ENCODE assay signal across 13 cellular contexts in the genomic region with DNA sequence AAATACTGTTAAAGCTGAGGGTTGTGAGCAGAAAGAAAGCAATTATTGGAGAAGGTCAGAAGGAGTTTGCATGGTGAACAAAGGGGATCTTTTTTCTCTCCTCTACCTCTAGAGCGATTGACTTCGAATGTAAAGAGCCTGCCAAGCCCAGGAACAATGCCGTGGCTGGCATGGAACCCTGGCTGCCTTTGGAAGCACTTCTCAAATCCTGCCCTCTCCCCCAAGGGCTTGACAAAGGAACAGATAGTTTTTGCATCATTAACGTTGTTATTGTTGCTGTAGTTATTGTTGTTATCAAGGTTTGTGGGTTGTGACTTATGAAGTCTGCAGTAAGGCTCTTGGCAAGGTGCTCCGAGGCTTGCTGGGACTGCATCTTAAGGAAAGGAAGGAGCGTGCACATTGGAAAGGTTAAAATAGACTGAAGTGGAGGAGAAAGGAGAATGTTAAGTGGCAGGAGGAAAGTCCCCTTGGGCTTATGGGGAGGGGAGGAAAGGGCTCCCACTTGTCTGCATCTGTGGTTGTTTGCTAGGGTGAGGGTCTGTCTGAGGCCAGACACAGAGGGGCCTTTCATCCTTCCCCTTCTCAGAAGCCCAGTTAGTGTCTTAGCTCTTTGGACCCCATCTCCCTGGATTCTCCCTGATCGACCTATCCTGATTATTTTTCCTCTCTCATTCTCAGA. TPM values are rescaled to one million over a fixed set of nuclear protein-coding genes. Genes with fewer than 3 reads are reported as not detected.
DNase-seq lines count a peak whose midpoint lies in the region; ATAC-seq, FAIRE-seq and TF ChIP-seq lines count a peak whose summit lies in the region.
"Had no signal": no experiment of that assay in that cellular context is flagged by ENCODE, and none has a peak within 500 bp of the region (broad histone marks: within the 10 kb centered on the region; RNA-seq: fewer than 3 reads in every experiment).

No MANE protein-coding gene starts in this region.

- H2AFZ ChIP-seq in neural progenitor cell (replicated peaks), result no peak overlapping the region

- no peak overlapping the region for H3K9ac ChIP-seq in endodermal cell (ENCODE audit: extremely low read depth, low read length, poor library complexity, severe bottlenecking)
- H3K9ac ChIP-seq in neural progenitor cell, result no peak overlapping the region

- POLR2A ChIA-PET in Caco-2 (lab: Charles Lee), result no interaction called here

- H3K4me1 ChIP-seq in Caco-2 (peaks cover 59% of the 10 kb centered on the region), endodermal cell (ENCODE audit: control insufficient read depth, insufficient read depth, low read length) (peaks cover 37% of the 10 kb centered on the region), neural progenitor cell (peaks cover 67% of the 10 kb centered on the region)

- H3K27me3 ChIP-seq in Caco-2 (replicated peaks; ENCODE audit: control insufficient read depth, insufficient read depth, low read length) (no peaks in the 10 kb centered on the region), endodermal cell (ENCODE audit: control insufficient read depth, insufficient read depth, low read length, poor library complexity, severe bottlenecking) (no peaks in the 10 kb centered on the region), neural progenitor cell (no peaks in the 10 kb centered on the region)

- no TSS peak for BruUV-seq in Caco-2 (replicated peaks; lab: Mats Ljungman, UMichigan)

- H3K4me3 ChIP-seq in Caco-2 (ENCODE audit: low read depth, low read length) (no peak overlapping the region), endodermal cell (ENCODE audit: low read length) (no peak overlapping the region), neural progenitor cell (no peak overlapping the region)
- H3K4me3 ChIP-seq: thoracic aorta had no signal

- H3K9me3 ChIP-seq in Caco-2 (no peaks in the 10 kb centered on the region), endodermal cell (ENCODE audit: control insufficient read depth, low read length) (no peaks in the 10 kb centered on the region), neural progenitor cell (ENCODE audit: low read depth) (no peaks in the 10 kb centered on the region)
- H3K9me3 ChIP-seq: thoracic aorta had no signal

- CTCF ChIA-PET in Caco-2 (lab: Charles Lee), result no interaction called here

- WGBS in endodermal cell (ENCODE audit: insufficient coverage in 1 of 2, insufficient read length in 1 of 2), 2 experiments, result 83 to 84% methylated on average over 3 to 7 of the region's 7 CpGs

- H3K4me3 Mint-ChIP-seq in Caco-2 (ENCODE audit: unreplicated experiment) (no peak overlapping the region), endodermal cell (no peak overlapping the region), neural progenitor cell (peak overlapping the region; percentile 1)
- H3K4me3 Mint-ChIP-seq: activated naive CD4-positive, alpha-beta T cell treated with anti-CD3 and anti-CD28 coated beads, Interleukin-2, amount 50 U/mL, for 24 hours had no signal

- TF ChIP-seq CTCF in Caco-2 (IDR thresholded peaks at IDR 0.05; ENCODE audit: insufficient read depth in 1 of 2, low read depth in 1 of 2, low read length in 1 of 2, severe bottlenecking in 1 of 2, unreplicated experiment in 1 of 2) (no peak), endodermal cell (conservative IDR thresholded peaks at IDR 0.05) (no peak), neural progenitor cell (IDR thresholded peaks at IDR 0.05) (no peak), D721Med (IDR thresholded peaks at IDR 0.05; ENCODE audit: insufficient read depth, missing control alignments) (no peak)

- H3K36me3 Mint-ChIP-seq in Caco-2 (ENCODE audit: insufficient read depth, unreplicated experiment), result peaks cover 11% of the 10 kb centered on the region
- H3K36me3 Mint-ChIP-seq in endodermal cell (ENCODE audit: low read depth), result no peaks in the 10 kb centered on the region
- no peaks in the 10 kb centered on the region for H3K36me3 Mint-ChIP-seq in neural progenitor cell

- intact Hi-C loops in Caco-2 (cut with micrococcal nuclease; ENCODE audit: unreplicated experiment), result loop anchor here (5.0 kb wide), 1 partner anchor 46 kb away; no protein-coding TSS in a partner anchor

- H4K20me1 ChIP-seq in neural progenitor cell (ENCODE audit: low read depth), result no peaks in the 10 kb centered on the region

- peak overlapping the region; percentile 33 for H3K4me2 ChIP-seq in neural progenitor cell

- no peaks in the 10 kb centered on the region for H3K36me3 ChIP-seq in Caco-2 (ENCODE audit: control insufficient read depth, insufficient read depth, low read length)
- no peaks in the 10 kb centered on the region for H3K36me3 ChIP-seq in endodermal cell (ENCODE audit: control insufficient read depth, insufficient read depth, low read length)
- no peaks in the 10 kb centered on the region for H3K36me3 ChIP-seq in neural progenitor cell
- H3K36me3 ChIP-seq: thoracic aorta had no signal

- no peak for FAIRE-seq in D721Med (lab: Jason Lieb, UNC)

- peaks cover 33% of the 10 kb centered on the region for H3K4me1 Mint-ChIP-seq in Caco-2 (ENCODE audit: low read depth, unreplicated experiment)
- peaks cover 87% of the 10 kb centered on the region for H3K4me1 Mint-ChIP-seq in endodermal cell
- peaks cover 68% of the 10 kb centered on the region for H3K4me1 Mint-ChIP-seq in neural progenitor cell

- peaks cover 20% of the 10 kb centered on the region for H3F3A ChIP-seq in neural progenitor cell (ENCODE audit: low read depth)

- H3K27ac ChIP-seq in endodermal cell (ENCODE audit: low read depth, low read length), result peak overlapping the region; percentile 71
- H3K27ac ChIP-seq in neural progenitor cell, result no peak overlapping the region
- H3K27ac ChIP-seq: epithelial cell of prostate, thoracic aorta, VCaP had no signal

- no peaks in the 10 kb centered on the region for H3K9me3 Mint-ChIP-seq in Caco-2 (ENCODE audit: unreplicated experiment)
- no peaks in the 10 kb centered on the region for H3K9me3 Mint-ChIP-seq in endodermal cell
- peaks cover 2% of the 10 kb centered on the region for H3K9me3 Mint-ChIP-seq in neural progenitor cell
- H3K9me3 Mint-ChIP-seq: activated naive CD4-positive, alpha-beta T cell treated with anti-CD3 and anti-CD28 coated beads, Interleukin-2, amount 50 U/mL, for 24 hours had no signal

- no peak for ATAC-seq in HG02610 (IDR thresholded peaks at IDR 0.05; ENCODE audit: unreplicated experiment)

- H3K79me2 ChIP-seq in neural progenitor cell (ENCODE audit: low read depth), result peaks cover 9% of the 10 kb centered on the region

- H3K27ac Mint-ChIP-seq in Caco-2 (ENCODE audit: unreplicated experiment) (peak overlapping the region; percentile 29), endodermal cell (no peak overlapping the region), neural progenitor cell (peak overlapping the region; percentile 75)
- H3K27ac Mint-ChIP-seq: activated naive CD4-positive, alpha-beta T cell treated with anti-CD3 and anti-CD28 coated beads, Interleukin-2, amount 50 U/mL, for 24 hours had no signal

- DNase-seq in Caco-2, result no peak
- peak; percentile 12 for DNase-seq in NCI-H446 treated with DMSO at 0.1 percent for 48 hours (lab: John Stamatoyannopoulos, UW)
- peak; percentile 40 for DNase-seq in endodermal cell
- peak; percentile 44 for DNase-seq in neural progenitor cell (ENCODE audit: low spot score)
- no peak for DNase-seq in D721Med (ENCODE audit: insufficient read length, low spot score)
- DNase-seq in HuH-7.5 (ENCODE audit: low spot score), result no peak
- no peak for DNase-seq in stimulated activated CD4-positive, alpha-beta T cell treated with anti-CD3 and anti-CD28 coated beads, Interleukin-12 subunit alpha, Interleukin-12 subunit beta, amount 100 ng/mL, for 4 hours
- DNase-seq: activated CD8-positive, alpha-beta memory T cell treated with anti-CD3 and anti-CD28 coated beads, Interleukin-2, amount 50 U/mL, for 48 hours had no signal

- no peaks in the 10 kb centered on the region for H3K27me3 Mint-ChIP-seq in Caco-2 (ENCODE audit: insufficient read depth, unreplicated experiment)
- H3K27me3 Mint-ChIP-seq in endodermal cell (ENCODE audit: insufficient read depth), result no peaks in the 10 kb centered on the region
- H3K27me3 Mint-ChIP-seq in neural progenitor cell (ENCODE audit: insufficient read depth, low read depth), result peaks cover 9% of the 10 kb centered on the region
- H3K27me3 Mint-ChIP-seq: activated naive CD4-positive, alpha-beta T cell treated with anti-CD3 and anti-CD28 coated beads, Interleukin-2, amount 50 U/mL, for 24 hours had no signal

RNA-seq across cellular contexts. Expression of a gene that starts 16.8 kb away (rescaled TPM):
- 48.2 and 55.5 TPM in 2 replicates for total RNA-seq in Caco-2 (2022)
- 10 to 100 TPM; 57.5 to 68.3 TPM for total RNA-seq in endodermal cell
- 28.6 TPM for polyA plus RNA-seq in endodermal cell (2013, experiment 1 of 2)
- polyA plus RNA-seq in endodermal cell (2013, experiment 2 of 2), result 31.1 TPM
- 5.4 and 15.8 TPM in 2 replicates for total RNA-seq in neural progenitor cell (ENCODE audit: low replicate concordance)

RNA-seq across cellular contexts. Expression of a gene that starts 56.0 kb away (rescaled TPM):
- total RNA-seq in Caco-2 (2022) (0.84 and 1.0 TPM in 2 replicates), endodermal cell (10 to 100 TPM; 37.3 to 45.8 TPM), neural progenitor cell (ENCODE audit: low replicate concordance) (10.1 and 25.6 TPM in 2 replicates)
- polyA plus RNA-seq in endodermal cell (2013, experiment 1 of 2), result 76.1 TPM
- polyA plus RNA-seq in endodermal cell (2013, experiment 2 of 2), result 68.4 TPM

Comparison
In these comparisons a context has a peak if more than half of its experiments do, and no peak if none do; other contexts are left out.
1. DNase-seq: peak in NCI-H446 treated with DMSO at 0.1 percent for 48 hours (single experiment), endodermal cell (single experiment) and neural progenitor cell (single experiment); none in Caco-2 (0 of 2), D721Med (single experiment), HuH-7.5 (single experiment) and stimulated activated CD4-positive, alpha-beta T cell treated with anti-CD3 and anti-CD28 coated beads, Interleukin-12 subunit alpha, Interleukin-12 subunit beta, amount 100 ng/mL, for 4 hours (single experiment).